Comparison of ENCODE assay signal across 1 cellular context in genomic region chr2:74292752-74293151, GRCh38.
A peak's percentile ranks its signal among the peaks of the same experiment; 100 is the strongest.
TF ChIP-seq lines count a peak whose summit lies in the region.

No MANE protein-coding gene starts in this region.

TF ChIP-seq in HepG2, 621 proteins besides CTCF, POLR2A, EP300 and RAD21 (continued from another document and continues in another):
- TF ChIP-seq MNT (IDR thresholded peaks at IDR 0.05) (no peak), EED (CRISPR knock-in tag; IDR thresholded peaks at IDR 0.05) (no peak), POLR2AphosphoS5 (IDR thresholded peaks at IDR 0.05; ENCODE audit: low read depth, low read length) (no peak), ZNF691 (CRISPR knock-in tag; IDR thresholded peaks at IDR 0.05; ENCODE audit: borderline replicate concordance, low read depth) (no peak), MTA1 (CRISPR knock-in tag; IDR thresholded peaks at IDR 0.05; ENCODE audit: borderline replicate concordance) (0 out of 2 replicates have a peak, but pooled peaks have one; percentile 42), ZNF709 (CRISPR knock-in tag; IDR thresholded peaks at IDR 0.05) (no peak), POGK (CRISPR knock-in tag; conservative IDR thresholded peaks at IDR 0.05) (no peak), ZFP37 (CRISPR knock-in tag; IDR thresholded peaks at IDR 0.05; ENCODE audit: borderline replicate concordance) (no peak), PPARG (CRISPR knock-in tag; conservative IDR thresholded peaks at IDR 0.05) (no peak), ZNF414 (CRISPR knock-in tag; IDR thresholded peaks at IDR 0.05) (no peak), KLF16 (CRISPR knock-in tag; IDR thresholded peaks at IDR 0.05) (no peak), SNAI1 (CRISPR knock-in tag; IDR thresholded peaks at IDR 0.05; ENCODE audit: borderline replicate concordance) (no peak), ZNF142 (CRISPR knock-in tag; IDR thresholded peaks at IDR 0.05) (no peak), ZNF878 (CRISPR knock-in tag; IDR thresholded peaks at IDR 0.05) (no peak), GABPA (IDR thresholded peaks at IDR 0.05; ENCODE audit: low read depth, low read length) (no peak), GABPA (CRISPR knock-in tag; IDR thresholded peaks at IDR 0.05; ENCODE audit: low read depth) (no peak), ZNF326 (CRISPR knock-in tag; IDR thresholded peaks at IDR 0.05; ENCODE audit: borderline replicate concordance) (no peak), SIN3B (IDR thresholded peaks at IDR 0.05; ENCODE audit: low read length) (no peak), ZNF556 (CRISPR knock-in tag; IDR thresholded peaks at IDR 0.05; ENCODE audit: borderline replicate concordance) (no peak), ZNF629 (CRISPR knock-in tag; conservative IDR thresholded peaks at IDR 0.05) (no peak), MLXIP (CRISPR knock-in tag; IDR thresholded peaks at IDR 0.05; ENCODE audit: borderline replicate concordance) (no peak), RNF219 (CRISPR knock-in tag; IDR thresholded peaks at IDR 0.05) (no peak), STAT6 (CRISPR knock-in tag; IDR thresholded peaks at IDR 0.05; ENCODE audit: borderline replicate concordance) (no peak), SOX13 (IDR thresholded peaks at IDR 0.05) (no peak), SOX13 (CRISPR knock-in tag; conservative IDR thresholded peaks at IDR 0.05 in 1 of 2, IDR thresholded peaks at IDR 0.05 in 1 of 2) (0 out of 4 replicates have a peak, but pooled peaks of 1 of the 2 experiments have one; percentile 29), THYN1 (CRISPR knock-in tag; IDR thresholded peaks at IDR 0.05; ENCODE audit: borderline replicate concordance, low read depth) (no peak), ZNF883 (CRISPR knock-in tag; IDR thresholded peaks at IDR 0.05; ENCODE audit: not compliant biosample characterization) (no peak), AGO2 (optimal IDR thresholded peaks at IDR 0.05; ENCODE audit: low read depth, low read length) (no peak), JUND (CRISPR knock-in tag; IDR thresholded peaks at IDR 0.05) (0 out of 2 replicates have a peak, but pooled peaks have one; percentile 47), ZNF17 (CRISPR knock-in tag; IDR thresholded peaks at IDR 0.05) (no peak), MTF1 (CRISPR knock-in tag; IDR thresholded peaks at IDR 0.05) (no peak), ERF (CRISPR knock-in tag; IDR thresholded peaks at IDR 0.05) (no peak), SPEN (CRISPR knock-in tag; IDR thresholded peaks at IDR 0.05; ENCODE audit: low read depth) (no peak), ZMYM2 (CRISPR knock-in tag; IDR thresholded peaks at IDR 0.05) (0 out of 2 replicates have a peak, but pooled peaks have one; percentile 22), ZUFSP (CRISPR knock-in tag; IDR thresholded peaks at IDR 0.05; ENCODE audit: borderline replicate concordance) (no peak), ZNF382 (CRISPR knock-in tag; IDR thresholded peaks at IDR 0.05; ENCODE audit: borderline replicate concordance) (no peak), SMAD3 (CRISPR knock-in tag; IDR thresholded peaks at IDR 0.05) (no peak), MAF1 (CRISPR knock-in tag; IDR thresholded peaks at IDR 0.05; ENCODE audit: borderline replicate concordance) (no peak), THAP7 (CRISPR knock-in tag; IDR thresholded peaks at IDR 0.05) (no peak), NONO (IDR thresholded peaks at IDR 0.05) (no peak), NONO (CRISPR knock-in tag; conservative IDR thresholded peaks at IDR 0.05) (no peak)
